ENCODE assay signal across 1 cellular context in genomic region chr2:70939847-70940580, GRCh38.
TF ChIP-seq lines count a peak whose summit lies in the region.

No MANE protein-coding gene starts in this region.

TF ChIP-seq in HepG2, 621 proteins besides CTCF, POLR2A, EP300 and RAD21:
- TF ChIP-seq NFIB (CRISPR knock-in tag; IDR thresholded peaks at IDR 0.05; ENCODE audit: borderline replicate concordance) (no peak), PRMT3 (CRISPR knock-in tag; IDR thresholded peaks at IDR 0.05; ENCODE audit: borderline replicate concordance, low read depth) (no peak), FOXO4 (CRISPR knock-in tag; conservative IDR thresholded peaks at IDR 0.05) (no peak), ZNF770 (CRISPR knock-in tag; IDR thresholded peaks at IDR 0.05) (no peak), ZNF678 (CRISPR knock-in tag; IDR thresholded peaks at IDR 0.05) (no peak), NKX3-1 (CRISPR knock-in tag; IDR thresholded peaks at IDR 0.05) (no peak), LRRFIP1 (CRISPR knock-in tag; conservative IDR thresholded peaks at IDR 0.05) (no peak), ZSCAN20 (CRISPR knock-in tag; IDR thresholded peaks at IDR 0.05; ENCODE audit: borderline replicate concordance) (no peak), ZNF546 (CRISPR knock-in tag; conservative IDR thresholded peaks at IDR 0.05) (no peak), ZNF772 (CRISPR knock-in tag; IDR thresholded peaks at IDR 0.05) (no peak), HNRNPK (IDR thresholded peaks at IDR 0.05; ENCODE audit: low read depth, low read length, poor library complexity, severe bottlenecking) (no peak), SMARCC2 (IDR thresholded peaks at IDR 0.05) (no peak), DMAP1 (CRISPR knock-in tag; IDR thresholded peaks at IDR 0.05) (no peak), CHCHD3 (CRISPR knock-in tag; IDR thresholded peaks at IDR 0.05) (no peak), ATF4 (CRISPR knock-in tag; IDR thresholded peaks at IDR 0.05) (no peak), SIX4 (CRISPR knock-in tag; IDR thresholded peaks at IDR 0.05) (no peak), GABPB1 (CRISPR knock-in tag; IDR thresholded peaks at IDR 0.05) (no peak), ZNF609 (CRISPR knock-in tag; IDR thresholded peaks at IDR 0.05; ENCODE audit: borderline replicate concordance) (no peak)
